ENCODE assay signal across 8 cellular contexts in the genomic region with DNA sequence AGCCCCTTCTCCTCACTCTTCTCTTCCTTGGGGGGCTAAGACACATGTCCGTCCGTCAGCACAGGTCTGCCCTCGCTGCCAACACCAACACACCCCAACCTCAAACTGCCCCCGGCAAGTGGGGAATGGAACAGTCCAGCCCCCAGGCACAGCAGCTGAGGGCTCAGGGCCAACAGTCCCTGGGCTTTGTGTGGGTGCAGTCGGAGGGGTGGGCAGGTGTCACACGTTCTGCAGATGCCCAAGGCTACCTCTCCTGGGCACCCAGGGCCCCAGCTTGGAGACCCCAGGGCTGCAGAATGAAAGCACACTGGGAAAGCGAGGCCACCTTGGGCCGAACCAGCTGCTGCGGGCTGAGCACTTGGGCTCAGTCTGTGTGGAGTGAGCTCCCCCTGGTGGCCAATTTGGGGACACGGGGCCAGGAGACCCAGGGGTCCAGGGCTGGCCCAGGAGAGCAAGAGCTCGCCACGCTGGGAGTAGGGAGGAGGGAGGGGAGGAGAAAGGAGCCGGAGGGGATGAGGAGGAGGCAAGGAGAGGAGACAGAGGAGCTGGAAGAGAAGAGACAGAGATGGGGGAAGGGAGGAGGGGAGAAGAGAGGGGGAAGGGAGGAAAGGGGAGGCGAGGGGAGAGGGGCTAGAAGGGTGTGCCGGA. TPM values are rescaled to one million over a fixed set of nuclear protein-coding genes. Genes with fewer than 3 reads are reported as not detected.
DNase-seq lines count a peak whose midpoint lies in the region; ATAC-seq, FAIRE-seq and TF ChIP-seq lines count a peak whose summit lies in the region.

No MANE protein-coding gene starts in this region.

- no peaks in the 10 kb centered on the region for H3K27me3 ChIP-seq in OCI-LY1 (ENCODE audit: insufficient read depth, low read length)

- intact Hi-C loops in natural killer cell (cut with micrococcal nuclease): loop anchor here (10.0 kb wide), 1 partner anchor 281 kb away; no protein-coding TSS in a partner anchor

- H3K4me1 Mint-ChIP-seq in activated T-cell treated with anti-CD3 and anti-CD28 coated beads, Interleukin-2, amount 50 U/mL, for 24 hours (ENCODE audit: low read depth): peaks cover 4% of the 10 kb centered on the region
- peaks cover 4 to 9% of the 10 kb centered on the region in 2 donors for H3K4me1 Mint-ChIP-seq in natural killer cell
- peaks cover 9% of the 10 kb centered on the region for H3K4me1 Mint-ChIP-seq in stimulated activated memory B cell treated with anti-CD40 and anti-IgM and Interleukin-4, amounts not matched to agents 10 μg/mL and 1 μg/mL and 100 μg/mL, for 72 hours

- H3K4me3 Mint-ChIP-seq in activated T-cell treated with anti-CD3 and anti-CD28 coated beads, Interleukin-2, amount 50 U/mL, for 24 hours: no peak overlapping the region
- no peak overlapping the region for H3K4me3 Mint-ChIP-seq in natural killer cell
- no peak overlapping the region for H3K4me3 Mint-ChIP-seq in stimulated activated memory B cell treated with anti-CD40 and anti-IgM and Interleukin-4, amounts not matched to agents 10 μg/mL and 1 μg/mL and 100 μg/mL, for 72 hours

- H3K9me2 ChIP-seq in OCI-LY1 (ENCODE audit: low read depth, low read length): no peaks in the 10 kb centered on the region

- H3K27ac ChIP-seq in OCI-LY1 (ENCODE audit: low read depth, low read length, poor library complexity, severe bottlenecking): no peak overlapping the region

- peaks cover 62% of the 10 kb centered on the region; the same call in 1 of the 2 replicates for H3K36me3 ChIP-seq in OCI-LY1 (ENCODE audit: insufficient read depth, low read length)

- no peaks in the 10 kb centered on the region for H3K9me3 ChIP-seq in OCI-LY1 (ENCODE audit: low read length)

- peaks cover 59% of the 10 kb centered on the region for H3K36me3 Mint-ChIP-seq in activated T-cell treated with anti-CD3 and anti-CD28 coated beads, Interleukin-2, amount 50 U/mL, for 24 hours (ENCODE audit: low read depth)
- no peaks in the 10 kb centered on the region for H3K36me3 Mint-ChIP-seq in natural killer cell
- peaks cover 50% of the 10 kb centered on the region for H3K36me3 Mint-ChIP-seq in stimulated activated memory B cell treated with anti-CD40 and anti-IgM and Interleukin-4, amounts not matched to agents 10 μg/mL and 1 μg/mL and 100 μg/mL, for 72 hours

- TF ChIP-seq CTCF in OCI-LY1 (IDR thresholded peaks at IDR 0.05; ENCODE audit: low read length) (peak; percentile 96), natural killer cell (IDR thresholded peaks at IDR 0.05) (peak; percentile 70)

- no peaks in the 10 kb centered on the region for H3K79me2 ChIP-seq in OCI-LY1 (ENCODE audit: insufficient read depth, low read length)

- H3K27me3 Mint-ChIP-seq in activated T-cell treated with anti-CD3 and anti-CD28 coated beads, Interleukin-2, amount 50 U/mL, for 24 hours: no peaks in the 10 kb centered on the region
- H3K27me3 Mint-ChIP-seq in natural killer cell (ENCODE audit: low read depth in 2 of 2): no peaks in the 10 kb centered on the region
- H3K27me3 Mint-ChIP-seq in stimulated activated memory B cell treated with anti-CD40 and anti-IgM and Interleukin-4, amounts not matched to agents 10 μg/mL and 1 μg/mL and 100 μg/mL, for 72 hours: no peaks in the 10 kb centered on the region

- peak overlapping the region; percentile 27 for H3K27ac Mint-ChIP-seq in activated T-cell treated with anti-CD3 and anti-CD28 coated beads, Interleukin-2, amount 50 U/mL, for 24 hours
- peak overlapping the region; percentile 31 to 53 for H3K27ac Mint-ChIP-seq in natural killer cell
- no peak overlapping the region for H3K27ac Mint-ChIP-seq in stimulated activated memory B cell treated with anti-CD40 and anti-IgM and Interleukin-4, amounts not matched to agents 10 μg/mL and 1 μg/mL and 100 μg/mL, for 72 hours

- peak; percentile 76 for DNase-seq in Ammon's horn (ENCODE audit: low spot score)
- peak; percentile 97 for DNase-seq in H54 (ENCODE audit: insufficient read length, low spot score)
- peak; percentile 83 for DNase-seq in activated T-cell treated with anti-CD3 and anti-CD28 coated beads, Interleukin-2, amount 50 U/mL, for 24 hours
- peak; percentile 40 for DNase-seq in fibroblast of gingiva (ENCODE audit: low read depth)
- DNase-seq in natural killer cell: peak; percentile 73

- H3K9ac ChIP-seq in OCI-LY1 (ENCODE audit: low read length): no peak overlapping the region

- H3K9me3 Mint-ChIP-seq in activated T-cell treated with anti-CD3 and anti-CD28 coated beads, Interleukin-2, amount 50 U/mL, for 24 hours: no peaks in the 10 kb centered on the region
- H3K9me3 Mint-ChIP-seq in natural killer cell: no peaks in the 10 kb centered on the region
- no peaks in the 10 kb centered on the region for H3K9me3 Mint-ChIP-seq in stimulated activated memory B cell treated with anti-CD40 and anti-IgM and Interleukin-4, amounts not matched to agents 10 μg/mL and 1 μg/mL and 100 μg/mL, for 72 hours

- FAIRE-seq in H54 (lab: Jason Lieb, UNC): no peak

- peak; percentile 77 to 93 (median 84) for ATAC-seq in natural killer cell
- ATAC-seq in stimulated activated memory B cell treated with anti-CD40 and anti-IgM and Interleukin-4, amounts not matched to agents 10 μg/mL and 1 μg/mL and 100 μg/mL, for 72 hours: peak; percentile 76
- no peak for ATAC-seq in GM19035 (IDR thresholded peaks at IDR 0.05; ENCODE audit: unreplicated experiment)

- H3F3A ChIP-seq in OCI-LY1 (ENCODE audit: insufficient read depth, low read length): no peaks in the 10 kb centered on the region

- H3K4me1 ChIP-seq in OCI-LY1 (ENCODE audit: insufficient read depth, low read length, severe bottlenecking): peaks cover 20% of the 10 kb centered on the region

- H2AFZ ChIP-seq in OCI-LY1 (ENCODE audit: low read length): no peak overlapping the region

- no peaks in the 10 kb centered on the region; the same call in 1 of the 2 replicates for H4K20me1 ChIP-seq in OCI-LY1 (ENCODE audit: insufficient read depth, low read length)

- no peak for TF ChIP-seq POLR2A in H54 (IDR thresholded peaks at IDR 0.05; ENCODE audit: low read depth, low read length)

- no peak overlapping the region for H3K4me3 ChIP-seq in OCI-LY1 (ENCODE audit: low read depth, low read length, poor library complexity, severe bottlenecking)

- H3K4me2 ChIP-seq in OCI-LY1 (ENCODE audit: low read length): peak overlapping the region; percentile 38; the same call in 1 of the 2 replicates

RNA-seq across cellular contexts. Expression of gene ATP8B3, which starts 14.0 kb away (rescaled TPM):
- 10 to 100 TPM in 2 of 3 donors, 1 to 10 TPM in 1; 5.3 to 11.5 (median 11.2) TPM for total RNA-seq in natural killer cell

RNA-seq across cellular contexts. Expression of gene REXO1, which starts 22.2 kb away (rescaled TPM):
- total RNA-seq in natural killer cell: 10 to 100 TPM; 90.7 to 91.7 (median 91.5) TPM

RNA-seq across cellular contexts. Expression of gene KLF16, which starts 37.3 kb away (rescaled TPM):
- 10 to 100 TPM; 29.1 to 38.4 (median 34.8) TPM for total RNA-seq in natural killer cell

RNA-seq across cellular contexts. Expression of gene ABHD17A, which starts 59.3 kb away (rescaled TPM):
- 100 to 1,000 TPM; 554 to 652 (median 608) TPM for total RNA-seq in natural killer cell

Comparison
In these comparisons a context has a peak if more than half of its experiments do, and no peak if none do; other contexts are left out.
1. DNase-seq: peak in every context shown above with its lines; median percentile 97 in H54; 83 in activated T-cell treated with anti-CD3 and anti-CD28 coated beads, Interleukin-2, amount 50 U/mL, for 24 hours; 76 in Ammon's horn; 73 in natural killer cell; 40 in fibroblast of gingiva.